Comparison of ENCODE assay signal across 1 cellular context in the genomic region with DNA sequence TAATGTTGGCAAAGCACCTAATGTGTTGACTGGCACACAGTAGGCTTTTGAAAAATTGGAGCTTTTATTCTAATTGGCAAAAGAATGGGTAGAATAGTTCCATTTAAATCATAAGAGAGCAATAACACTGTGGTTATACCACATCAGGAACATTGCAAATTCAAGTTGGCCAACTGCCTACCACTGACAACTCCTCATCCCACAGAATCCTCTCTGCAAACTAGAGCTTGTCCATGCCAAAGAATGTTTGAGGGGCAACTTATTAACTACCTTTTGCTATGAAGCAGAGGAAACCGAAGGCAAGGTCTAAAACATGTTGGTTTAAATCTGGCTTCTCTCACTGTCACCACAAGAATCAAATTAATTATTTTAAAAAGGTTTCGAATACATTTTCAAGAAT.
TF ChIP-seq lines count a peak whose summit lies in the region.

No MANE protein-coding gene starts in this region.

TF ChIP-seq in WTC11, 78 proteins besides CTCF, POLR2A, EP300 and RAD21 (continued from another document):
- TF ChIP-seq, protein P1, sequence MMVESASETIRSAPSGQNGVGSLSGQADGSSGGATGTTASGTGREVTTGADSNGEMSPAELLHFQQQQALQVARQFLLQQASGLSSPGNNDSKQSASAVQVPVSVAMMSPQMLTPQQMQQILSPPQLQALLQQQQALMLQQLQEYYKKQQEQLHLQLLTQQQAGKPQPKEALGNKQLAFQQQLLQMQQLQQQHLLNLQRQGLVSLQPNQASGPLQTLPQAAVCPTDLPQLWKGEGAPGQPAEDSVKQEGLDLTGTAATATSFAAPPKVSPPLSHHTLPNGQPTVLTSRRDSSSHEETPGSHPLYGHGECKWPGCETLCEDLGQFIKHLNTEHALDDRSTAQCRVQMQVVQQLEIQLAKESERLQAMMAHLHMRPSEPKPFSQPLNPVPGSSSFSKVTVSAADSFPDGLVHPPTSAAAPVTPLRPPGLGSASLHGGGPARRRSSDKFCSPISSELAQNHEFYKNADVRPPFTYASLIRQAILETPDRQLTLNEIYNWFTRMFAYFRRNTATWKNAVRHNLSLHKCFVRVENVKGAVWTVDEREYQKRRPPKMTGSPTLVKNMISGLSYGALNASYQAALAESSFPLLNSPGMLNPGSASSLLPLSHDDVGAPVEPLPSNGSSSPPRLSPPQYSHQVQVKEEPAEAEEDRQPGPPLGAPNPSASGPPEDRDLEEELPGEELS (CRISPR knock-in tag; IDR thresholded peaks at IDR 0.05): no peak
- TF ChIP-seq, protein P2, sequence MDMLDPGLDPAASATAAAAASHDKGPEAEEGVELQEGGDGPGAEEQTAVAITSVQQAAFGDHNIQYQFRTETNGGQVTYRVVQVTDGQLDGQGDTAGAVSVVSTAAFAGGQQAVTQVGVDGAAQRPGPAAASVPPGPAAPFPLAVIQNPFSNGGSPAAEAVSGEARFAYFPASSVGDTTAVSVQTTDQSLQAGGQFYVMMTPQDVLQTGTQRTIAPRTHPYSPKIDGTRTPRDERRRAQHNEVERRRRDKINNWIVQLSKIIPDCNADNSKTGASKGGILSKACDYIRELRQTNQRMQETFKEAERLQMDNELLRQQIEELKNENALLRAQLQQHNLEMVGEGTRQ (CRISPR knock-in tag; IDR thresholded peaks at IDR 0.05): no peak
- no peak for TF ChIP-seq ZNF671 (CRISPR knock-in tag; IDR thresholded peaks at IDR 0.05)
- TF ChIP-seq SMAD4 (CRISPR knock-in tag; IDR thresholded peaks at IDR 0.05): no peak
- TF ChIP-seq JUN (CRISPR knock-in tag; IDR thresholded peaks at IDR 0.05): no peak
- TF ChIP-seq NR3C1 (CRISPR knock-in tag; conservative IDR thresholded peaks at IDR 0.05; ENCODE audit: low read depth): no peak
- TF ChIP-seq SOX15 (CRISPR knock-in tag; IDR thresholded peaks at IDR 0.05): no peak
- no peak for TF ChIP-seq NFE2L1 (CRISPR knock-in tag; IDR thresholded peaks at IDR 0.05)
- TF ChIP-seq, protein P3, sequence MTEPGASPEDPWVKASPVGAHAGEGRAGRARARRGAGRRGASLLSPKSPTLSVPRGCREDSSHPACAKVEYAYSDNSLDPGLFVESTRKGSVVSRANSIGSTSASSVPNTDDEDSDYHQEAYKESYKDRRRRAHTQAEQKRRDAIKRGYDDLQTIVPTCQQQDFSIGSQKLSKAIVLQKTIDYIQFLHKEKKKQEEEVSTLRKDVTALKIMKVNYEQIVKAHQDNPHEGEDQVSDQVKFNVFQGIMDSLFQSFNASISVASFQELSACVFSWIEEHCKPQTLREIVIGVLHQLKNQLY (CRISPR knock-in tag; IDR thresholded peaks at IDR 0.05): no peak
- TF ChIP-seq ZNF423 (CRISPR knock-in tag; IDR thresholded peaks at IDR 0.05): no peak
- no peak for TF ChIP-seq TEAD4 (CRISPR knock-in tag; IDR thresholded peaks at IDR 0.05)
TF ChIP-seq in WTC11: peak in this region for 0.
